ENCODE assay signal across 21 cellular contexts in the genomic region with DNA sequence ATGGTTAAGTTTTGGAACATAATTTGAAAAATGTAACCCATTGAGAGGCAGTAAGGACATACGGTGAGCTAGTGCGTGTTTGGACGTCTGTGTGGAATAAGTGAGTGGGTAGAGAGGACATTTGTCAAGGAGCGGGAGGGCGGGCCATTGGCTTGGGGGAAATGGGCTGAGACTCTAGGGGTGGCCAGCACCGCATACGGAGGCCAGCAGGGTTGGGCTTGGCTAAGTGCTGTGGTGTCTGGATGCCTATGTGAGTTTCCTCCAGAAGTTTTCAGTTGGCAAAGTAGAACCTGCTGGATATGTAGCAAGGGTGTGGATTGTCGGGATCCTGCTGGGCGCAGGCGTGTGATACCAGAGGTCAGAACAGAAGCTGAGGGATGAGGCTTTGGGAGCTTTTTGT.
A peak's percentile ranks its signal among the peaks of the same experiment; 100 is the strongest.
DNase-seq lines count a peak whose midpoint lies in the region; ATAC-seq and TF ChIP-seq lines count a peak whose summit lies in the region.
"Had no signal": no experiment of that assay in that cellular context is flagged by ENCODE, and none has a peak within 500 bp of the region (broad histone marks: within the 10 kb centered on the region; RNA-seq: fewer than 3 reads in every experiment).

No MANE protein-coding gene starts in this region.

- H3K27ac Mint-ChIP-seq in neural progenitor cell, result no peak overlapping the region
- H3K27ac Mint-ChIP-seq: activated B cell treated with CpG ODN at 0.5 μM for 24 hours; activated naive CD8-positive, alpha-beta T cell treated with anti-CD3 and anti-CD28 coated beads, Interleukin-2, amount 10 ng/mL, durations not matched to agents 7 days and 5 days; CD4-positive, CD25-positive, alpha-beta regulatory T cell; natural killer cell treated with Interleukin-12 subunit alpha and Interleukin-12 subunit beta and Interleukin-15 and Interleukin-18, amount 100 ng/mL, for 72 hours; T-helper 1 cell treated with Interleukin-12 subunit alpha and Interleukin-12 subunit beta and Interleukin-4 antibody, amounts not matched to agents 30 μg/mL and 1 μg/mL, for 36 hours had no signal

- H3F3A ChIP-seq in neural progenitor cell (ENCODE audit: low read depth), result peaks cover 49% of the 10 kb centered on the region

- H3K9me3 Mint-ChIP-seq in neural progenitor cell, result no peaks in the 10 kb centered on the region
- H3K9me3 Mint-ChIP-seq: activated B cell treated with CpG ODN at 0.5 μM for 24 hours; activated naive CD8-positive, alpha-beta T cell treated with anti-CD3 and anti-CD28 coated beads, Interleukin-2, amount 10 ng/mL, durations not matched to agents 7 days and 5 days; CD4-positive, CD25-positive, alpha-beta regulatory T cell; central memory CD8-positive, alpha-beta T cell; natural killer cell treated with Interleukin-12 subunit alpha and Interleukin-12 subunit beta and Interleukin-15 and Interleukin-18, amount 100 ng/mL, for 72 hours; T-helper 1 cell treated with Interleukin-12 subunit alpha and Interleukin-12 subunit beta and Interleukin-4 antibody, amounts not matched to agents 30 μg/mL and 1 μg/mL, for 36 hours had no signal

- peaks cover 65% of the 10 kb centered on the region for H4K20me1 ChIP-seq in neural progenitor cell (ENCODE audit: low read depth)

- WGBS in heart right ventricle, 2 donors, result 69 to 76% methylated on average over 10 of the region's 10 CpGs

- no peaks in the 10 kb centered on the region for H3K9me3 ChIP-seq in adipocyte (ENCODE audit: control insufficient read depth, low read length)
- no peaks in the 10 kb centered on the region for H3K9me3 ChIP-seq in heart right ventricle
- H3K9me3 ChIP-seq in neural progenitor cell (ENCODE audit: low read depth), result no peaks in the 10 kb centered on the region
- H3K9me3 ChIP-seq: A549 had no signal

- H3K36me3 Mint-ChIP-seq in neural progenitor cell, result peaks cover 2% of the 10 kb centered on the region
- H3K36me3 Mint-ChIP-seq: activated naive CD8-positive, alpha-beta T cell treated with anti-CD3 and anti-CD28 coated beads, Interleukin-2, amount 10 ng/mL, durations not matched to agents 7 days and 5 days; CD4-positive, CD25-positive, alpha-beta regulatory T cell; natural killer cell treated with Interleukin-12 subunit alpha and Interleukin-12 subunit beta and Interleukin-15 and Interleukin-18, amount 100 ng/mL, for 72 hours had no signal

- ATAC-seq in heart right ventricle, result peak in 7 of 8 donors; percentile 13 to 63 (median 42)
- ATAC-seq in HG03196 (IDR thresholded peaks at IDR 0.05; ENCODE audit: unreplicated experiment), result no peak
- ATAC-seq: natural killer cell treated with Interleukin-12 subunit alpha and Interleukin-12 subunit beta and Interleukin-15 and Interleukin-18, amount 100 ng/mL, for 72 hours had no signal

- peaks cover 4% of the 10 kb centered on the region for H3K27me3 Mint-ChIP-seq in neural progenitor cell (ENCODE audit: insufficient read depth, low read depth)
- H3K27me3 Mint-ChIP-seq: CD4-positive, CD25-positive, alpha-beta regulatory T cell had no signal

- H3K36me3 ChIP-seq in adipocyte (ENCODE audit: control insufficient read depth, insufficient read depth, low read length, severe bottlenecking) (peaks cover 19% of the 10 kb centered on the region), heart right ventricle (no peaks in the 10 kb centered on the region), neural progenitor cell (no peaks in the 10 kb centered on the region)

- TF ChIP-seq CTCF in heart right ventricle (IDR thresholded peaks at IDR 0.05) (no peak), neural progenitor cell (IDR thresholded peaks at IDR 0.05) (no peak)

- H3K4me1 ChIP-seq in adipocyte (ENCODE audit: control insufficient read depth, insufficient read depth, low read length), result peaks cover 67% of the 10 kb centered on the region
- peaks cover under 1 to 77% (median 42%) of the 10 kb centered on the region in 9 donors for H3K4me1 ChIP-seq in heart right ventricle
- H3K4me1 ChIP-seq in neural progenitor cell, result peaks cover 77% of the 10 kb centered on the region
- H3K4me1 ChIP-seq: foreskin keratinocyte had no signal

- peak overlapping the region; percentile 54 for H3K4me2 ChIP-seq in neural progenitor cell
- H3K4me2 ChIP-seq: A549 had no signal

- no peaks in the 10 kb centered on the region for H3K27me3 ChIP-seq in adipocyte (replicated peaks; ENCODE audit: control insufficient read depth, insufficient read depth, low read length)
- no peaks in the 10 kb centered on the region for H3K27me3 ChIP-seq in heart right ventricle
- no peaks in the 10 kb centered on the region for H3K27me3 ChIP-seq in neural progenitor cell
- H3K27me3 ChIP-seq: foreskin keratinocyte had no signal

- H2AFZ ChIP-seq in neural progenitor cell (replicated peaks), result no peak overlapping the region

- peak; percentile 43 for DNase-seq in AG08395 (ENCODE audit: low spot score)
- DNase-seq in adipocyte (ENCODE audit: low read depth), result no peak
- peak in 1 of 2 donors; percentile 54 for DNase-seq in heart right ventricle
- DNase-seq in neural progenitor cell (ENCODE audit: low spot score), result no peak
- DNase-seq in NCI-H1694 (lab: John Stamatoyannopoulos, UW), result no peak
- DNase-seq in DMS 273 (lab: John Stamatoyannopoulos, UW; ENCODE audit: unreplicated experiment), result no peak
- no peak for DNase-seq in ecto neural progenitor cell (ENCODE audit: low spot score)
- DNase-seq: activated B cell treated with CpG ODN at 0.5 μM for 24 hours; activated naive CD8-positive, alpha-beta T cell treated with anti-CD3 and anti-CD28 coated beads, Interleukin-2, amount 10 ng/mL, durations not matched to agents 7 days and 5 days; CD4-positive, CD25-positive, alpha-beta regulatory T cell; foreskin keratinocyte; MM.1S; NCI-H1930; NCI-H510A; stimulated activated naive CD4-positive, alpha-beta T cell had no signal

- no peak overlapping the region for H3K4me3 ChIP-seq in adipocyte (ENCODE audit: low read length)
- H3K4me3 ChIP-seq in heart right ventricle, result no peak overlapping the region
- no peak overlapping the region for H3K4me3 ChIP-seq in neural progenitor cell
- H3K4me3 ChIP-seq: A549, lung had no signal

- H3K4me1 Mint-ChIP-seq in neural progenitor cell, result peaks cover 48% of the 10 kb centered on the region
- H3K4me1 Mint-ChIP-seq: activated B cell treated with CpG ODN at 0.5 μM for 24 hours had no signal

- intact Hi-C loops in heart right ventricle (cut with DNase I), result loop anchor here in 3 of 10 donors (5.0 to 10.0 kb wide), 3 partner anchors 96 to 101 kb away; partner anchors contain the start of gene TCF7L2 (in 2 of the 3)

- peaks cover 100% of the 10 kb centered on the region for H3K79me2 ChIP-seq in neural progenitor cell (ENCODE audit: low read depth)

- no peak overlapping the region for H3K4me3 Mint-ChIP-seq in neural progenitor cell
- H3K4me3 Mint-ChIP-seq: activated B cell treated with CpG ODN at 0.5 μM for 24 hours; activated naive CD8-positive, alpha-beta T cell treated with anti-CD3 and anti-CD28 coated beads, Interleukin-2, amount 10 ng/mL, durations not matched to agents 7 days and 5 days; CD4-positive, CD25-positive, alpha-beta regulatory T cell; central memory CD8-positive, alpha-beta T cell; natural killer cell treated with Interleukin-12 subunit alpha and Interleukin-12 subunit beta and Interleukin-15 and Interleukin-18, amount 100 ng/mL, for 72 hours; T-helper 1 cell treated with Interleukin-12 subunit alpha and Interleukin-12 subunit beta and Interleukin-4 antibody, amounts not matched to agents 30 μg/mL and 1 μg/mL, for 36 hours had no signal

- H3K9ac ChIP-seq in adipocyte (ENCODE audit: low read length) (peak overlapping the region; percentile 39), neural progenitor cell (no peak overlapping the region)

- H3K27ac ChIP-seq in heart right ventricle (peak overlapping the region; percentile 22 to 73 (median 54)), neural progenitor cell (peak overlapping the region; percentile 56)
- H3K27ac ChIP-seq: foreskin keratinocyte had no signal
